In the genomic region with DNA sequence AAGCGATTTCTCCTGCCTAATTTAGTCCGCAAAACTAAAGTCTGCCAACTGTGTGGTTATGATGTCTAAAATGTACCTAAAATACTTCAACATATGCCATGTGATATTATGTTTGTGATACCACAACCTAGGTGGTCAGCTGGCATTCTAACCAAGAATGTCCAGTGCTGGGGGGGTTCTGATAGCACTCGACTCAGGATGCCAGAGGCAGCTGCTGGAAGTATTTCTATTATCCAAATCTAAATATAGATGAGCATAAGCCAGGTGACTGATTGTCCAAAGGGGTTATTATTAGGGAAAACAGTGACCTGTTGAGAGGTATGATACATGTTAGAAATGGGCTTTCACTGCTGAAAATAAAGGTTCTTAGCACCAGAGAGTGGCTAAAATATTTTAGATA, we compare ENCODE assay signal across 16 cellular contexts.
DNase-seq lines count a peak whose midpoint lies in the region; ATAC-seq and TF ChIP-seq lines count a peak whose summit lies in the region.
"Had no signal": no experiment of that assay in that cellular context is flagged by ENCODE, and none has a peak within 500 bp of the region (broad histone marks: within the 10 kb centered on the region; RNA-seq: fewer than 3 reads in every experiment).

No MANE protein-coding gene starts in this region.

- H3K27me3 ChIP-seq in cardiac muscle cell: no peaks in the 10 kb centered on the region
- no peaks in the 10 kb centered on the region for H3K27me3 ChIP-seq in right atrium auricular region
- no peaks in the 10 kb centered on the region for H3K27me3 ChIP-seq in CD4-positive, alpha-beta T cell (ENCODE audit: control insufficient read depth, insufficient read depth, low read length)
- no peaks in the 10 kb centered on the region for H3K27me3 ChIP-seq in esophagus muscularis mucosa
- H3K27me3 ChIP-seq: BE2C had no signal

- H3K4me1 ChIP-seq in cardiac muscle cell (ENCODE audit: low read depth): peaks cover 31% of the 10 kb centered on the region
- H3K4me1 ChIP-seq in right atrium auricular region: peaks cover 0 to 31% of the 10 kb centered on the region in 2 donors
- peaks cover 27 to 46% (median 38%) of the 10 kb centered on the region in 4 donors for H3K4me1 ChIP-seq in esophagus muscularis mucosa
- H3K4me1 ChIP-seq: BE2C had no signal

- DNase-seq in cardiac muscle cell (ENCODE audit: low read depth in 1 of 2, low spot score in 1 of 2) (peak in 1 of 2 donors; percentile 42), right atrium auricular region (ENCODE audit: low spot score) (no peak), G401 (ENCODE audit: low spot score) (peak; percentile 75), cerebellar cortex (ENCODE audit: low spot score) (peak; percentile 71), foreskin melanocyte (no peak), esophagus muscularis mucosa (ENCODE audit: extremely low spot score) (no peak)
- DNase-seq in CD4-positive, alpha-beta T cell: no peak
- DNase-seq: ACHN; BE2C; C1 segment of cervical spinal cord; Caco-2; CD4-positive, CD25-positive, alpha-beta regulatory T cell; GDM1; HCEC 1CT had no signal

- 76% methylated on average over 3 of the region's 3 CpGs for WGBS in esophagus muscularis mucosa

- intact Hi-C loops in CD4-positive, alpha-beta T cell (cut with DNase I, micrococcal nuclease): no loop called here
- intact Hi-C loops in esophagus muscularis mucosa (cut with DNase I): no loop called here

- POLR2A ChIA-PET in CD4-positive, alpha-beta T cell (lab: Charles Lee): no interaction called here

- CTCF ChIA-PET in CD4-positive, alpha-beta T cell (lab: Charles Lee): interaction anchor here (1.0 kb wide), 1 partner anchor 27 kb away, joined by 3 read pairs; no protein-coding TSS in a partner anchor

- peaks cover 24% of the 10 kb centered on the region for H3K36me3 Mint-ChIP-seq in nephron (ENCODE audit: low read depth)
- H3K36me3 Mint-ChIP-seq in CD4-positive, alpha-beta T cell (ENCODE audit: low read depth): peaks cover 21% of the 10 kb centered on the region

- H3K4me3 ChIP-seq in cardiac muscle cell (no peak overlapping the region), right atrium auricular region (no peak overlapping the region), esophagus muscularis mucosa (no peak overlapping the region)
- H3K4me3 ChIP-seq: GM23338 had no signal

- ATAC-seq in CD4-positive, alpha-beta T cell (ENCODE audit: poor library complexity): no peak
- ATAC-seq: GM23338 had no signal

- H3K9me3 Mint-ChIP-seq in nephron: no peaks in the 10 kb centered on the region
- no peaks in the 10 kb centered on the region for H3K9me3 Mint-ChIP-seq in CD4-positive, alpha-beta T cell
- H3K9me3 Mint-ChIP-seq: CD4-positive, CD25-positive, alpha-beta regulatory T cell; GM23338 had no signal

- H3K4me1 Mint-ChIP-seq in nephron: peaks cover 59% of the 10 kb centered on the region
- H3K4me1 Mint-ChIP-seq in CD4-positive, alpha-beta T cell (ENCODE audit: low read depth): peaks cover 8% of the 10 kb centered on the region

- H3K27ac Mint-ChIP-seq in nephron: peak overlapping the region; percentile 15 to 43 (median 30)
- H3K27ac Mint-ChIP-seq in CD4-positive, alpha-beta T cell: no peak overlapping the region
- H3K27ac Mint-ChIP-seq: GM23338 had no signal

- H3K36me3 ChIP-seq in cardiac muscle cell: no peaks in the 10 kb centered on the region
- H3K36me3 ChIP-seq in right atrium auricular region: no peaks in the 10 kb centered on the region
- no peaks in the 10 kb centered on the region for H3K36me3 ChIP-seq in esophagus muscularis mucosa
- H3K36me3 ChIP-seq: BE2C had no signal

- no peak for TF ChIP-seq EP300 in esophagus muscularis mucosa (IDR thresholded peaks at IDR 0.05)

- no peak for TF ChIP-seq POLR2A in esophagus muscularis mucosa (IDR thresholded peaks at IDR 0.05; ENCODE audit: low read depth)

- H3K4me3 Mint-ChIP-seq in nephron: no peak overlapping the region
- no peak overlapping the region for H3K4me3 Mint-ChIP-seq in CD4-positive, alpha-beta T cell
- H3K4me3 Mint-ChIP-seq: CD4-positive, CD25-positive, alpha-beta regulatory T cell; GM23338 had no signal

- in situ Hi-C loops in G401 (cut with HindIII; ENCODE audit: low sequenced_read_pairs): no loop called here

- peak overlapping the region; percentile 85 for H3K27ac ChIP-seq in cardiac muscle cell
- H3K27ac ChIP-seq in right atrium auricular region: no peak overlapping the region
- H3K27ac ChIP-seq in CD4-positive, alpha-beta T cell (ENCODE audit: low read depth, low read length): no peak overlapping the region
- no peak overlapping the region for H3K27ac ChIP-seq in esophagus muscularis mucosa (replicated peaks in 1 of 4)

- H3K27me3 Mint-ChIP-seq in nephron (ENCODE audit: low read depth): peaks cover 3% of the 10 kb centered on the region
- H3K27me3 Mint-ChIP-seq in CD4-positive, alpha-beta T cell: no peaks in the 10 kb centered on the region
- H3K27me3 Mint-ChIP-seq: CD4-positive, CD25-positive, alpha-beta regulatory T cell had no signal

- TF ChIP-seq CTCF in cardiac muscle cell (IDR thresholded peaks at IDR 0.05; ENCODE audit: low read depth, low read length): no peak
- TF ChIP-seq CTCF in right atrium auricular region (IDR thresholded peaks at IDR 0.05): no peak
- TF ChIP-seq CTCF in nephron (IDR thresholded peaks at IDR 0.05; ENCODE audit: unreplicated experiment in 3 of 3): no peak
- TF ChIP-seq CTCF in CD4-positive, alpha-beta T cell (IDR thresholded peaks at IDR 0.05): no peak
- TF ChIP-seq CTCF in esophagus muscularis mucosa (IDR thresholded peaks at IDR 0.05): no peak

- H3K9me3 ChIP-seq in cardiac muscle cell (ENCODE audit: low read depth): no peaks in the 10 kb centered on the region
- H3K9me3 ChIP-seq in right atrium auricular region: no peaks in the 10 kb centered on the region
- H3K9me3 ChIP-seq in CD4-positive, alpha-beta T cell (ENCODE audit: control insufficient read depth, low read length): no peaks in the 10 kb centered on the region
- H3K9me3 ChIP-seq in esophagus muscularis mucosa: no peaks in the 10 kb centered on the region
- H3K9me3 ChIP-seq: BE2C, Caco-2 had no signal

Comparison
In these comparisons a context has a peak if more than half of its experiments do, and no peak if none do; other contexts are left out.
1. DNase-seq: peak in G401 (single experiment) and cerebellar cortex (single experiment); none in right atrium auricular region (single experiment), foreskin melanocyte (single experiment), CD4-positive, alpha-beta T cell (0 of 10) and esophagus muscularis mucosa (single experiment).